ENCODE assay signal across 14 cellular contexts in the genomic region with DNA sequence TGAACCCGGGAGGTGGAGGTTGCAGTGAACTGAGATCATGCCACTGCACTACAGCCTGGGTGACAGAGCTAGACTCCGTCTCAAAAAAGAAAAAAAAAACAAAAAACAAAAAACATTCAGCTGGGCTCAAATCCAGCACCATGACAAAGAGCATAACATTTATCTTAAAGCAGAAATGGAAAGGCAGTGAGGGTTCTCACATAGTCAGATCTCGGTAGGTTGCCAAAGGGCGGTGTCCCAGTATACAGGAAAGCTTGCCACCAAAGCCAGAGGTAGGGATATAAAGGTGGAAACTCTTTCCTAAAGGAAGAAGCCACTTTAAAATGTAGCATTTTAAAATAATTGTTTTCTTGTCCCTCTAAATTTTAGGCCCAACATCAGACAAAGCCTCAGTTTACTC. TPM values are rescaled to one million over a fixed set of nuclear protein-coding genes. Genes with fewer than 3 reads are reported as not detected.
A peak's percentile ranks its signal among the peaks of the same experiment; 100 is the strongest.
DNase-seq lines count a peak whose midpoint lies in the region; ATAC-seq and TF ChIP-seq lines count a peak whose summit lies in the region.
"Had no signal": no experiment of that assay in that cellular context is flagged by ENCODE, and none has a peak within 500 bp of the region (broad histone marks: within the 10 kb centered on the region; RNA-seq: fewer than 3 reads in every experiment).

No MANE protein-coding gene starts in this region.

- ATAC-seq in thoracic aorta (ENCODE audit: insufficient number of reproducible peaks, low FRiP score, low read depth) (no peak), heart right ventricle (no peak)
- ATAC-seq: HCT116 had no signal

- no peak overlapping the region for H3K27ac Mint-ChIP-seq in immature natural killer cell

- peak; percentile 7 for DNase-seq in NCI-H2029 treated with DMSO at 0.1 percent for 48 hours (lab: John Stamatoyannopoulos, UW)
- no peak for DNase-seq in NCI-H2029 (lab: John Stamatoyannopoulos, UW)
- no peak for DNase-seq in esophagus squamous epithelium (lab: John Stamatoyannopoulos, UW)
- DNase-seq in mucosa of gallbladder (ENCODE audit: low spot score) = peak; percentile 37
- no peak for DNase-seq in thoracic aorta (ENCODE audit: low spot score)
- no peak for DNase-seq in immature natural killer cell
- DNase-seq in nucleus accumbens (lab: John Stamatoyannopoulos, UW) = no peak
- DNase-seq in heart right ventricle = no peak
- DNase-seq: NCI-H1436, NCI-H345, NCI-H526 treated with DMSO at 0.1 percent for 48 hours had no signal

- TF ChIP-seq POLR2A in esophagus squamous epithelium (IDR thresholded peaks at IDR 0.05) = no peak

- no peak overlapping the region for H3K4me3 ChIP-seq in esophagus squamous epithelium
- no peak overlapping the region for H3K4me3 ChIP-seq in thoracic aorta
- H3K4me3 ChIP-seq in heart right ventricle = no peak overlapping the region
- H3K4me3 ChIP-seq: BLaER1 treated with 17β-estradiol and CSF1 and Interleukin-3, amounts not matched to agents 10 nM and 100 nM had no signal

- H3K9me3 Mint-ChIP-seq in immature natural killer cell = peaks cover 0 to 5% (median 0%) of the 10 kb centered on the region in 6 donors

- H3K4me1 Mint-ChIP-seq in immature natural killer cell = no peaks in the 10 kb centered on the region

- no peak overlapping the region for H3K4me3 Mint-ChIP-seq in immature natural killer cell

- peaks cover 0 to 4% (median 2%) of the 10 kb centered on the region in 3 donors for H3K27me3 Mint-ChIP-seq in immature natural killer cell (ENCODE audit: low read depth in 3 of 3)

- H3K36me3 Mint-ChIP-seq in immature natural killer cell = no peaks in the 10 kb centered on the region

- H3K27ac ChIP-seq in esophagus squamous epithelium (peak overlapping the region in 3 of 4 donors; percentile 36 to 53 (median 53)), thoracic aorta (peak overlapping the region; percentile 72 to 75), heart right ventricle (peak overlapping the region in 1 of 10 donors; percentile 28)
- H3K27ac ChIP-seq: 22Rv1; BLaER1 treated with 17β-estradiol and CSF1 and Interleukin-3, amounts not matched to agents 10 nM and 100 nM had no signal

- WGBS in esophagus squamous epithelium, 2 donors = 42 to 47% methylated on average over 4 of the region's 4 CpGs
- WGBS in heart right ventricle, 2 donors = 67 to 69% methylated on average over 4 of the region's 4 CpGs

- H3K27me3 ChIP-seq in esophagus squamous epithelium (no peaks in the 10 kb centered on the region), thoracic aorta (replicated peaks; ENCODE audit: insufficient read depth) (no peaks in the 10 kb centered on the region), heart right ventricle (no peaks in the 10 kb centered on the region)
- H3K27me3 ChIP-seq: BLaER1 treated with 17β-estradiol and CSF1 and Interleukin-3, amounts not matched to agents 10 nM and 100 nM had no signal

- H3K36me3 ChIP-seq in esophagus squamous epithelium (no peaks in the 10 kb centered on the region), thoracic aorta (no peaks in the 10 kb centered on the region), heart right ventricle (no peaks in the 10 kb centered on the region)
- H3K36me3 ChIP-seq: BLaER1 treated with 17β-estradiol and CSF1 and Interleukin-3, amounts not matched to agents 10 nM and 100 nM had no signal

- intact Hi-C loops in esophagus squamous epithelium (cut with DNase I) (no loop called here), heart right ventricle (cut with DNase I) (no loop called here)

- H3K9me3 ChIP-seq in esophagus squamous epithelium (no peaks in the 10 kb centered on the region), thoracic aorta (no peaks in the 10 kb centered on the region), heart right ventricle (no peaks in the 10 kb centered on the region)
- H3K9me3 ChIP-seq: BLaER1 treated with 17β-estradiol and CSF1 and Interleukin-3, amounts not matched to agents 10 nM and 100 nM had no signal

- TF ChIP-seq CTCF in esophagus squamous epithelium (IDR thresholded peaks at IDR 0.05) (no peak), thoracic aorta (IDR thresholded peaks at IDR 0.05) (no peak), heart right ventricle (IDR thresholded peaks at IDR 0.05) (no peak)

- peaks cover 4 to 28% (median 7%) of the 10 kb centered on the region in 3 donors for H3K4me1 ChIP-seq in esophagus squamous epithelium
- H3K4me1 ChIP-seq in thoracic aorta (ENCODE audit: control insufficient read depth in 1 of 2, low read depth in 2 of 2) = peaks cover 3 to 31% of the 10 kb centered on the region in 2 donors
- peaks cover 0 to 12% (median 0%) of the 10 kb centered on the region in 9 donors for H3K4me1 ChIP-seq in heart right ventricle
- H3K4me1 ChIP-seq: BLaER1 treated with 17β-estradiol and CSF1 and Interleukin-3, amounts not matched to agents 10 nM and 100 nM had no signal

RNA-seq across cellular contexts. Expression of a gene that starts 22.4 kb away (rescaled TPM):
- 100 to 1,000 TPM in 3 of 4 donors, 10 to 100 TPM in 1; 94.1 to 151 (median 132) TPM for total RNA-seq in esophagus squamous epithelium
- total RNA-seq in mucosa of gallbladder = 204 TPM
- 100 to 1,000 TPM; 145 to 184 TPM for total RNA-seq in thoracic aorta
- 10 to 100 TPM; 27.8 to 71.2 (median 43.3) TPM for polyA plus RNA-seq in immature natural killer cell
- total RNA-seq in heart right ventricle = 100 to 1,000 TPM; 103 to 142 (median 120) TPM
- polyA plus RNA-seq in heart right ventricle = 10 to 100 TPM; 37.9 to 39.9 TPM

Comparison
In these comparisons a context has a peak if more than half of its experiments do, and no peak if none do; other contexts are left out.
1. DNase-seq: peak in NCI-H2029 treated with DMSO at 0.1 percent for 48 hours (single experiment) and mucosa of gallbladder (single experiment); none in NCI-H2029 (single experiment), esophagus squamous epithelium (single experiment), thoracic aorta (single experiment), immature natural killer cell (0 of 3), nucleus accumbens (0 of 56) and heart right ventricle (0 of 2).